In genomic region chrX:48918644-48919340, GRCh38 we compare ENCODE assay signal across 8 cellular contexts. TPM values are rescaled to one million over a fixed set of nuclear protein-coding genes. Genes with fewer than 3 reads are reported as not detected.
DNase-seq lines count a peak whose midpoint lies in the region; ATAC-seq and TF ChIP-seq lines count a peak whose summit lies in the region.

Gene PIM2 (minus strand): TSS chrX:48919024. CDS start chrX:48918834, 190 bp downstream.

- ATAC-seq in GM21717 (IDR thresholded peaks at IDR 0.05; ENCODE audit: unreplicated experiment) (peak; percentile 63), PC-3 (peak; percentile 83)

- H3K4me1 ChIP-seq in PC-3 (ENCODE audit: insufficient read depth, low read length) = peaks cover 13% of the 10 kb centered on the region
- H3K4me1 ChIP-seq in mucosa of stomach (ENCODE audit: control insufficient read depth, insufficient read depth, low read length) = peaks cover 11% of the 10 kb centered on the region

- DNase-seq in DMS153 (lab: John Stamatoyannopoulos, UW) = peak; percentile 93
- peak; percentile 98 for DNase-seq in KBM-7
- peak; percentile 95 for DNase-seq in PC-3
- peak; percentile 81 for DNase-seq in activated T-cell treated with anti-CD3 and anti-CD28 coated beads for 4 hours
- peak; percentile 95 to 96 for DNase-seq in erythroblast (lab: John Stamatoyannopoulos, UW)
- peak; percentile 79 to 81 for DNase-seq in stimulated activated CD8-positive, alpha-beta memory T cell treated with anti-CD3 and anti-CD28 coated beads, Interleukin-7, amount 100 ng/mL, for 1 hour (ENCODE audit: low read depth in 2 of 2)

- peaks cover 29% of the 10 kb centered on the region for H3K79me2 ChIP-seq in PC-3 (ENCODE audit: low read length)

- no peak within 1 kb of the TSS for H3K27ac ChIP-seq in PC-3 (ENCODE audit: low read length)

- H3K9me3 ChIP-seq in PC-3 (ENCODE audit: low read length) = no peaks in the 10 kb centered on the region
- no peaks in the 10 kb centered on the region for H3K9me3 ChIP-seq in mucosa of stomach (ENCODE audit: control insufficient read depth, low read length)

- POLR2A ChIA-PET in PC-3 (lab: Charles Lee; ENCODE audit: unreplicated experiment) = no interaction called here

- peak within 1 kb of the TSS; percentile 75 for H3K9ac ChIP-seq in PC-3 (ENCODE audit: low read length)
- peak within 1 kb of the TSS; percentile 64 for H3K9ac ChIP-seq in mucosa of stomach (ENCODE audit: low read length)

- H3K27me3 ChIP-seq in PC-3 (ENCODE audit: low read length) (no peaks in the 10 kb centered on the region), mucosa of stomach (ENCODE audit: control insufficient read depth, insufficient read depth, low read length) (no peaks in the 10 kb centered on the region)

- H3K36me3 ChIP-seq in PC-3 (ENCODE audit: low read depth, low read length) (peaks cover 13% of the 10 kb centered on the region; the same call in 1 of the 2 replicates), mucosa of stomach (ENCODE audit: control insufficient read depth, insufficient read depth, low read length) (no peaks in the 10 kb centered on the region)

- H3K4me3 ChIP-seq in PC-3 (ENCODE audit: low read length) (peak within 1 kb of the TSS; percentile 90), mucosa of stomach (ENCODE audit: low read length) (no peak within 1 kb of the TSS)

- H3K9me2 ChIP-seq in PC-3 (replicated peaks; ENCODE audit: low read length) = no peaks in the 10 kb centered on the region

- in situ Hi-C loops in KBM-7 (cut with MboI; ENCODE audit: low pct_unique_long_range_greater_than_20kb, low sequenced_read_pairs) = no loop called here

- peak within 1 kb of the TSS; percentile 57 for H2AFZ ChIP-seq in PC-3 (ENCODE audit: low read length)

- peak; percentile 94 for TF ChIP-seq POLR2A in erythroblast (IDR thresholded peaks at IDR 0.05; ENCODE audit: low read length)

- H3K4me2 ChIP-seq in PC-3 (ENCODE audit: low read length) = peak within 1 kb of the TSS; percentile 98

- no peaks in the 10 kb centered on the region for H3F3A ChIP-seq in PC-3 (ENCODE audit: low read length, unreplicated experiment)

- TF ChIP-seq CTCF in PC-3 (conservative IDR thresholded peaks at IDR 0.05; ENCODE audit: low read depth, low read length) = no peak

- H4K20me1 ChIP-seq in PC-3 (ENCODE audit: low read length) = no peaks in the 10 kb centered on the region

- CTCF ChIA-PET in PC-3 (lab: Charles Lee) = no interaction called here

- intact Hi-C loops in PC-3 (cut with micrococcal nuclease) = loop anchor here (1.0 to 5.0 kb wide), 3 partner anchors 39 to 156 kb away; partner anchors contain the start of genes GLOD5 and OTUD5

- no TSS peak for BruUV-seq in PC-3 (replicated peaks; lab: Mats Ljungman, UMichigan)

RNA-seq across cellular contexts. Expression of gene PIM2, which starts in this region (rescaled TPM):
- total RNA-seq in PC-3 (2014; rRNA removed) = 24.1 and 25.6 TPM in 2 replicates
